In the genomic region with DNA sequence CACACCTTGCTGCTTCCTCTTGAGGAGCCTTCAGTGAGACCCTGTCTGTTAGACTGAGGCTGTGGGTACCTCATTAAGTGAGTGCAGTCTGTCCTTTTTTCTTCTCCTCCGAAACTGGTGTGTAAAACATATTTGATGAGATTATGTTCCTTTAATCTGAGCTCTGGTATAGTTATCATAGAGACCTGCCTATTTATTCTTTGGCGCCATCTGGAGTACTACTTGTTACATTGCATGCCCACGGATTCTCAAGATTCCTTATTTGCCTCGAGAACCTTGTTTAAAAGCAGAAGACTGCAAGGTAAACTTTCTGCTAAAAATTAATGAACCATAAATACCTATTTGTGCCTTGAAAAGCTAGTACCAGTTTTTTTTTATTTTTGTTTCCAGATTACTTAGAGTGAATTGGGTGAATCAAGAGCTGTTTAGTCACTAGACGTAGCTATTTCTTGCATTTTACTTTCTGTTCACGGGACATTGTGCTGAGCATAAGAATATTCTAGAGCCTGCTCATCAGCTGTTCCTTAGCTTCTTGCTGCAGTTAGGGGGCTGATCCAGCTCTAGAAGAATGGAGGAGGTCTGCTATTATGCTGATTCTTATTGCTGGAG, we compare ENCODE assay signal across 8 cellular contexts. TPM values are rescaled to one million over a fixed set of nuclear protein-coding genes. Genes with fewer than 3 reads are reported as not detected.
DNase-seq lines count a peak whose midpoint lies in the region; ATAC-seq and TF ChIP-seq lines count a peak whose summit lies in the region.

No MANE protein-coding gene starts in this region.

- no peaks in the 10 kb centered on the region for H3F3A ChIP-seq in Loucy (ENCODE audit: low read depth)

- H4K20me1 ChIP-seq in Loucy (ENCODE audit: insufficient read depth, low read length, poor library complexity, severe bottlenecking) = no peaks in the 10 kb centered on the region

- DNase-seq in Right ventricle myocardium superior (no peak), cardiac septum (ENCODE audit: low spot score) (no peak), SW480 (ENCODE audit: low spot score) (peak; percentile 41), fibroblast of the conjunctiva (ENCODE audit: low read depth) (peak; percentile 43), psoas muscle (no peak)
- DNase-seq in stimulated activated naive CD8-positive, alpha-beta T cell treated with anti-CD3 and anti-CD28 coated beads, Interleukin-15, Interleukin-2, amounts not matched to agents 100 U/mL and 50 U/mL, for 24 hours = no peak

- H3K4me1 ChIP-seq in Loucy (ENCODE audit: insufficient read depth, low read length, poor library complexity, severe bottlenecking) = no peaks in the 10 kb centered on the region
- no peaks in the 10 kb centered on the region for H3K4me1 ChIP-seq in psoas muscle

- H3K79me2 ChIP-seq in Loucy (ENCODE audit: insufficient read depth, low read length) = no peaks in the 10 kb centered on the region

- no peak overlapping the region for H3K9ac ChIP-seq in Loucy (ENCODE audit: low read depth, low read length, poor library complexity, severe bottlenecking)

- 47 to 59% (median 48%) methylated on average over 6 of the region's 6 CpGs for WGBS in psoas muscle, 3 donors

- ATAC-seq in Right ventricle myocardium superior (ENCODE audit: poor library complexity) (peak; percentile 59), psoas muscle (peak; percentile 48 to 72 (median 57)), HG02973 (IDR thresholded peaks at IDR 0.05; ENCODE audit: unreplicated experiment) (no peak)
- ATAC-seq in stimulated activated naive CD8-positive, alpha-beta T cell treated with anti-CD3 and anti-CD28 coated beads, Interleukin-15, Interleukin-2, amounts not matched to agents 100 U/mL and 50 U/mL, for 24 hours = no peak

- no peaks in the 10 kb centered on the region for H3K9me2 ChIP-seq in Loucy (replicated peaks; ENCODE audit: low read depth, low read length)

- no peaks in the 10 kb centered on the region for H3K27me3 ChIP-seq in Loucy (ENCODE audit: insufficient read depth, low read length, poor library complexity, severe bottlenecking)
- no peaks in the 10 kb centered on the region for H3K27me3 ChIP-seq in psoas muscle (ENCODE audit: insufficient read depth in 3 of 3, low read length in 2 of 3)

- H3K36me3 ChIP-seq in Loucy (ENCODE audit: insufficient read depth, low read length) (peaks cover 82% of the 10 kb centered on the region), psoas muscle (ENCODE audit: insufficient read depth in 1 of 2, low read depth in 1 of 2) (peaks cover 0 to 92% of the 10 kb centered on the region in 2 donors)

- no peak overlapping the region for H2AFZ ChIP-seq in Loucy (ENCODE audit: low read length)

- H3K4me3 ChIP-seq in Loucy (ENCODE audit: low read length, poor library complexity, severe bottlenecking) = no peak overlapping the region
- no peak overlapping the region for H3K4me3 ChIP-seq in psoas muscle

- H3K4me2 ChIP-seq in Loucy (ENCODE audit: low read depth, low read length, poor library complexity, severe bottlenecking) = no peak overlapping the region

- TF ChIP-seq CTCF in Loucy (conservative IDR thresholded peaks at IDR 0.05; ENCODE audit: low read length) = peak; percentile 73
- peak; percentile 67 for TF ChIP-seq CTCF in psoas muscle (IDR thresholded peaks at IDR 0.05)

- H3K9me3 ChIP-seq in Loucy (ENCODE audit: insufficient read depth, low read depth, low read length) (no peaks in the 10 kb centered on the region), psoas muscle (no peaks in the 10 kb centered on the region)

- intact Hi-C loops in Right ventricle myocardium superior (cut with DNase I) (loop anchor here (5.0 kb wide), 1 partner anchor 373 kb away; no protein-coding TSS in a partner anchor), cardiac septum (cut with DNase I) (no loop called here), psoas muscle (cut with DNase I) (loop anchor here in 1 of 2 donors (5.0 kb wide), 1 partner anchor 363 kb away; no protein-coding TSS in a partner anchor)

- H3K27ac ChIP-seq in psoas muscle = no peak overlapping the region

RNA-seq across cellular contexts. Expression of a gene that starts 16.9 kb away (rescaled TPM):
- total RNA-seq in Right ventricle myocardium superior (25.6 TPM), cardiac septum (31.4 TPM), psoas muscle (10 to 100 TPM; 23.9 to 28.0 (median 24.9) TPM)
- 10 to 100 TPM; 17.1 to 42.0 (median 25.8) TPM for polyA plus RNA-seq in psoas muscle

Comparison
In these comparisons a context has a peak if more than half of its experiments do, and no peak if none do; other contexts are left out.
1. ATAC-seq: peak in Right ventricle myocardium superior (single experiment) and psoas muscle (4 of 4); none in stimulated activated naive CD8-positive, alpha-beta T cell treated with anti-CD3 and anti-CD28 coated beads, Interleukin-15, Interleukin-2, amounts not matched to agents 100 U/mL and 50 U/mL, for 24 hours (single experiment) and HG02973 (single experiment).
2. DNase-seq: peak in SW480 (single experiment) and fibroblast of the conjunctiva (single experiment); none in Right ventricle myocardium superior (single experiment), cardiac septum (single experiment), psoas muscle (0 of 2) and stimulated activated naive CD8-positive, alpha-beta T cell treated with anti-CD3 and anti-CD28 coated beads, Interleukin-15, Interleukin-2, amounts not matched to agents 100 U/mL and 50 U/mL, for 24 hours (single experiment).